ENCODE assay signal across 15 cellular contexts in the genomic region with DNA sequence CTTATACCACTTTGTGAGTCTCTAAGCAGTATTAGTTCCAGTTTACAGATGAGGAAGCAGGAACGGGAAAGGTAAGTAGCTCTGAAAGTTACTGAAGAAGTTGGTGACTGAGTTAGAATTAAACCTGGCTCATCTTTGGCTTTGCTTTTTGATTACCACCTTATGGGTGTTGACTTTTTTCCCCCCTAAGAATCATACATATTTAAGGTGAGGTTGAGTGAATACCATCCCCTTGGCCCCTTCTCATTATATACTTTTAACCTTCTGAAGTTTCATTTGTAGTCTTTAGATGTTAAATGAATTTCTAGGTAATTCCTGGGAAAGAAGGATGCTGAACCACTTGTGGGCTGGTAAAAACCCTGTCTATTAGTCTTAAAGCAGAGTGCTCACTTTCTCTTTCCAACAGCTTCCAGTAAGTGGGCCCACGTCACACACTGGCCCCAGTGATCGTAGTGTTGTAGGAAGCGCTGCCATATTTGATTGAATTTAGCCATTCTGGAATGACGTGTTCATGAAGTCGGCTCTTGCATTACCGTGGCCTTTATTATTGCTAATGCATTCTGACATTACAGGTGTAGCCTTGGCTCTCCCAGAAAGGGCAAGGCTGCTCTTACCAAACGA.
"Had no signal": no experiment of that assay in that cellular context is flagged by ENCODE, and none has a peak within 500 bp of the region (broad histone marks: within the 10 kb centered on the region; RNA-seq: fewer than 3 reads in every experiment).

No MANE protein-coding gene starts in this region.

- H3K4me1 ChIP-seq: uterus had no signal

- H3K27me3 ChIP-seq: heart left ventricle, neural progenitor cell, tibial artery, uterus had no signal

- H3K27ac Mint-ChIP-seq: activated CD4-positive, alpha-beta T cell treated with anti-CD3 and anti-CD28 coated beads, Interleukin-2, amount 10 ng/mL, durations not matched to agents 24 days and 14 days; activated naive CD8-positive, alpha-beta T cell; neural progenitor cell had no signal

- H3K36me3 Mint-ChIP-seq: neural progenitor cell had no signal

- DNase-seq: activated CD4-positive, alpha-beta T cell treated with anti-CD3 and anti-CD28 coated beads, Interleukin-2, amount 10 ng/mL, durations not matched to agents 24 days and 14 days; activated CD8-positive, alpha-beta memory T cell treated with anti-CD3 and anti-CD28 coated beads for 24 hours; activated effector memory CD4-positive, alpha-beta T cell treated with anti-CD3 and anti-CD28 coated beads, Interleukin-2, amount 50 U/mL, for 16 hours; activated T-cell treated with anti-CD3 and anti-CD28 coated beads for 4 hours; aorta; dermis blood vessel endothelial cell; heart left ventricle; left colon; midbrain; tibial artery; uterus had no signal

- H3K4me3 ChIP-seq: heart left ventricle, neural progenitor cell, tibial artery, uterus had no signal

- H3K27me3 Mint-ChIP-seq: activated CD4-positive, alpha-beta T cell treated with anti-CD3 and anti-CD28 coated beads, Interleukin-2, amount 10 ng/mL, durations not matched to agents 24 days and 14 days; activated naive CD8-positive, alpha-beta T cell had no signal

- H3K4me3 Mint-ChIP-seq: activated CD4-positive, alpha-beta T cell treated with anti-CD3 and anti-CD28 coated beads, Interleukin-2, amount 10 ng/mL, durations not matched to agents 24 days and 14 days; activated naive CD8-positive, alpha-beta T cell; neural progenitor cell; WTC11 had no signal

- H3K9me3 ChIP-seq: heart left ventricle, tibial artery, uterus had no signal

- ATAC-seq: heart left ventricle, left colon, sciatic nerve, WTC11 had no signal

- H3K36me3 ChIP-seq: heart left ventricle, neural progenitor cell, tibial artery, uterus had no signal

- H3K9me3 Mint-ChIP-seq: activated CD4-positive, alpha-beta T cell treated with anti-CD3 and anti-CD28 coated beads, Interleukin-2, amount 10 ng/mL, durations not matched to agents 24 days and 14 days; neural progenitor cell; WTC11 had no signal

- H3K9ac ChIP-seq: neural progenitor cell had no signal

- H3K27ac ChIP-seq: heart left ventricle, neural progenitor cell, tibial artery, uterus had no signal
